In genomic region chr21:43343095-43343991, GRCh38 we compare ENCODE assay signal across 1 cellular context.
TF ChIP-seq lines count a peak whose summit lies in the region.

No MANE protein-coding gene starts in this region.

TF ChIP-seq in HepG2, 621 proteins besides CTCF, POLR2A, EP300 and RAD21 (continued from another document and continues in another):
- peak; percentile 27; the same call in 1 of the 2 replicates for TF ChIP-seq ZNF274 (CRISPR knock-in tag; IDR thresholded peaks at IDR 0.05)
- TF ChIP-seq ZNF329 (CRISPR knock-in tag; IDR thresholded peaks at IDR 0.05; ENCODE audit: low read depth): no peak
- TF ChIP-seq TSC22D2 (CRISPR knock-in tag; IDR thresholded peaks at IDR 0.05; ENCODE audit: borderline replicate concordance): peak; percentile 36; the same call in 1 of the 2 replicates
- TF ChIP-seq ZNF761 (CRISPR knock-in tag; conservative IDR thresholded peaks at IDR 0.05): peak; percentile 75; the same call in 1 of the 2 replicates
- TF ChIP-seq ZNF44 (CRISPR knock-in tag; IDR thresholded peaks at IDR 0.05): no peak
- peak; percentile 66 for TF ChIP-seq ARID5B (CRISPR knock-in tag; IDR thresholded peaks at IDR 0.05)
- peak; percentile 79 for TF ChIP-seq ZNF331 (CRISPR knock-in tag; IDR thresholded peaks at IDR 0.05)
- TF ChIP-seq HOXA5 (CRISPR knock-in tag; IDR thresholded peaks at IDR 0.05): 0 out of 2 replicates have a peak, but pooled peaks have one; percentile 56
- TF ChIP-seq GMEB1 (CRISPR knock-in tag; IDR thresholded peaks at IDR 0.05; ENCODE audit: borderline replicate concordance): peak; percentile 24; the same call in 1 of the 2 replicates
- no peak for TF ChIP-seq PRMT3 (CRISPR knock-in tag; IDR thresholded peaks at IDR 0.05; ENCODE audit: borderline replicate concordance, low read depth)
- TF ChIP-seq ZHX1 (CRISPR knock-in tag; IDR thresholded peaks at IDR 0.05; ENCODE audit: low read depth): 0 out of 2 replicates have a peak, but pooled peaks have one; percentile 39
- TF ChIP-seq GATA4 (IDR thresholded peaks at IDR 0.05; ENCODE audit: borderline replicate concordance, low read depth): no peak; the same call in 1 of the 2 replicates
- TF ChIP-seq FOXA1 (IDR thresholded peaks at IDR 0.05): no peak
- TF ChIP-seq FOXA1 (CRISPR knock-in tag; IDR thresholded peaks at IDR 0.05): peak; percentile 98
- no peak; the same call in 1 of the 2 replicates for TF ChIP-seq ZNF629 (CRISPR knock-in tag; conservative IDR thresholded peaks at IDR 0.05)
- no peak for TF ChIP-seq IRF1 (CRISPR knock-in tag; IDR thresholded peaks at IDR 0.05; ENCODE audit: low read depth)
- TF ChIP-seq IRF2 (CRISPR knock-in tag; IDR thresholded peaks at IDR 0.05): peak; percentile 62; the same call in 1 of the 2 replicates
- 0 out of 2 replicates have a peak, but pooled peaks have one; percentile 45 for TF ChIP-seq IKZF5 (CRISPR knock-in tag; IDR thresholded peaks at IDR 0.05)
- peak; percentile 32; the same call in 1 of the 2 replicates for TF ChIP-seq NFYB (CRISPR knock-in tag; IDR thresholded peaks at IDR 0.05)
- no peak for TF ChIP-seq ZNF709 (CRISPR knock-in tag; IDR thresholded peaks at IDR 0.05)
- TF ChIP-seq E2F2 (CRISPR knock-in tag; IDR thresholded peaks at IDR 0.05; ENCODE audit: borderline replicate concordance): no peak
- TF ChIP-seq CEBPG (CRISPR knock-in tag; IDR thresholded peaks at IDR 0.05): peak; percentile 37
- TF ChIP-seq POLR2AphosphoS5 (IDR thresholded peaks at IDR 0.05; ENCODE audit: low read depth, low read length): no peak
- no peak for TF ChIP-seq ZNF816 (CRISPR knock-in tag; IDR thresholded peaks at IDR 0.05; ENCODE audit: borderline replicate concordance)
- no peak for TF ChIP-seq ATAD3A (CRISPR knock-in tag; IDR thresholded peaks at IDR 0.05)
- TF ChIP-seq USF2 (IDR thresholded peaks at IDR 0.05; ENCODE audit: low read depth, low read length): no peak
- TF ChIP-seq USF2 (CRISPR knock-in tag; IDR thresholded peaks at IDR 0.05; ENCODE audit: borderline replicate concordance): no peak
- TF ChIP-seq ZFP1 (CRISPR knock-in tag; IDR thresholded peaks at IDR 0.05): 0 out of 2 replicates have a peak, but pooled peaks have one; percentile 51
- TF ChIP-seq ZNF546 (CRISPR knock-in tag; conservative IDR thresholded peaks at IDR 0.05): no peak
- peak; percentile 67 for TF ChIP-seq STAG1 (CRISPR knock-in tag; IDR thresholded peaks at IDR 0.05)
- TF ChIP-seq SP4 (CRISPR knock-in tag; IDR thresholded peaks at IDR 0.05): peak; percentile 60; the same call in 1 of the 2 replicates
- TF ChIP-seq NCOR1 (IDR thresholded peaks at IDR 0.05; ENCODE audit: borderline replicate concordance, low read length): peak; percentile 49; the same call in 1 of the 2 replicates
- peak; percentile 99 for TF ChIP-seq RFXAP (CRISPR knock-in tag; IDR thresholded peaks at IDR 0.05; ENCODE audit: borderline replicate concordance)
- TF ChIP-seq BORCS8-MEF2B (CRISPR knock-in tag; IDR thresholded peaks at IDR 0.05): peak; percentile 21; the same call in 1 of the 2 replicates
- TF ChIP-seq THAP11 (CRISPR knock-in tag; IDR thresholded peaks at IDR 0.05): no peak
- TF ChIP-seq FOXA3 (CRISPR knock-in tag; IDR thresholded peaks at IDR 0.05): peak; percentile 93
- TF ChIP-seq TFAP4 (IDR thresholded peaks at IDR 0.05; ENCODE audit: borderline replicate concordance, low read depth): peak; percentile 84; the same call in 1 of the 2 replicates
- 0 out of 2 replicates have a peak, but pooled peaks have one; percentile 81 for TF ChIP-seq ZNF256 (CRISPR knock-in tag; conservative IDR thresholded peaks at IDR 0.05)
- TF ChIP-seq ELK4 (CRISPR knock-in tag; IDR thresholded peaks at IDR 0.05; ENCODE audit: borderline replicate concordance): no peak
- TF ChIP-seq ZNF691 (CRISPR knock-in tag; IDR thresholded peaks at IDR 0.05; ENCODE audit: borderline replicate concordance, low read depth): peak; percentile 72; the same call in 1 of the 2 replicates
- TF ChIP-seq ZNF616 (CRISPR knock-in tag; IDR thresholded peaks at IDR 0.05; ENCODE audit: low read depth): peak; percentile 49; the same call in 1 of the 2 replicates
- no peak for TF ChIP-seq ZBTB2 (CRISPR knock-in tag; IDR thresholded peaks at IDR 0.05; ENCODE audit: low read depth)
- no peak; the same call in 1 of the 2 replicates for TF ChIP-seq JUND (CRISPR knock-in tag; IDR thresholded peaks at IDR 0.05)
- TF ChIP-seq ZBTB7B (CRISPR knock-in tag; IDR thresholded peaks at IDR 0.05): peak; percentile 93
- peak; percentile 40 for TF ChIP-seq MED8 (CRISPR knock-in tag; IDR thresholded peaks at IDR 0.05; ENCODE audit: insufficient replicate concordance)
